8 cellular contexts compared by ENCODE assay signal in genomic region chr3:16177962-16178627, GRCh38. TPM values are rescaled to one million over a fixed set of nuclear protein-coding genes. Genes with fewer than 3 reads are reported as not detected.
DNase-seq lines count a peak whose midpoint lies in the region; ATAC-seq lines count a peak whose summit lies in the region.

No MANE protein-coding gene starts in this region.

- peaks cover 0 to 27% (median 9%) of the 10 kb centered on the region in 10 experiments; a peak in 11 of 20 replicates for H3K4me1 ChIP-seq in BLaER1 treated with 17β-estradiol and CSF1 and Interleukin-3, amounts not matched to agents 10 nM and 100 nM
- peaks cover 0 to 2% of the 10 kb centered on the region in 2 donors for H3K4me1 ChIP-seq in aorta (ENCODE audit: control insufficient read depth in 1 of 2, insufficient read depth in 2 of 2, low read length in 2 of 2)

- 0 out of 22 replicates have a peak, but pooled peaks cover 0 to 9% (median 0%) of the 10 kb centered on the region in 11 experiments for H4K20me1 ChIP-seq in BLaER1 treated with 17β-estradiol and CSF1 and Interleukin-3, amounts not matched to agents 10 nM and 100 nM

- H3K4me2 ChIP-seq in BLaER1 treated with 17β-estradiol and CSF1 and Interleukin-3, amounts not matched to agents 10 nM and 100 nM = peak overlapping the region in 6 of 11 experiments; percentile 10 to 74 (median 40); a peak in 10 of 22 replicates

- peak; percentile 56 for DNase-seq in NCI-H460 (ENCODE audit: extremely low read depth, low read depth)
- DNase-seq in activated effector memory CD4-positive, alpha-beta T cell treated with anti-CD3 and anti-CD28 coated beads, Interleukin-2, amount 50 U/mL, for 16 hours = peak; percentile 84
- peak; percentile 89 for DNase-seq in Right ventricle myocardium inferior (ENCODE audit: missing footprints)
- DNase-seq in putamen (ENCODE audit: low spot score) = peak; percentile 82
- peak; percentile 90 to 94 for DNase-seq in aorta
- DNase-seq in NCI-H446 treated with DMSO at 0.1 percent for 48 hours (lab: John Stamatoyannopoulos, UW) = no peak

- no peaks in the 10 kb centered on the region for H3K27me3 ChIP-seq in BLaER1 treated with 17β-estradiol and CSF1 and Interleukin-3, amounts not matched to agents 10 nM and 100 nM
- H3K27me3 ChIP-seq in aorta (ENCODE audit: control insufficient read depth in 1 of 2, insufficient read depth in 2 of 2, low read length in 1 of 2) = no peaks in the 10 kb centered on the region

- intact Hi-C loops in Right ventricle myocardium inferior (cut with DNase I) (loop anchor here (1.0 to 5.0 kb wide), 4 partner anchors 46 to 362 kb away; no protein-coding TSS in a partner anchor), aorta (cut with DNase I) (loop anchor here (1.0 to 10.0 kb wide), 6 partner anchors 69 to 543 kb away; no protein-coding TSS in a partner anchor)

- no peaks in the 10 kb centered on the region for H3K9me3 ChIP-seq in BLaER1 treated with 17β-estradiol and CSF1 and Interleukin-3, amounts not matched to agents 10 nM and 100 nM (replicated peaks in 1 of 11)
- no peaks in the 10 kb centered on the region for H3K9me3 ChIP-seq in aorta (ENCODE audit: control insufficient read depth, low read length)

- no peaks in the 10 kb centered on the region for H3K36me3 ChIP-seq in BLaER1 treated with 17β-estradiol and CSF1 and Interleukin-3, amounts not matched to agents 10 nM and 100 nM
- H3K36me3 ChIP-seq in aorta (ENCODE audit: control insufficient read depth in 1 of 2, insufficient read depth in 2 of 2, low read length in 1 of 2) = no peaks in the 10 kb centered on the region

- H3K9ac ChIP-seq in BLaER1 treated with 17β-estradiol and CSF1 and Interleukin-3, amounts not matched to agents 10 nM and 100 nM = no peak overlapping the region

- 18% methylated on average over 22 of the region's 22 CpGs for WGBS in aorta, 2 donors

- H3K27ac ChIP-seq in BLaER1 treated with 17β-estradiol and CSF1 and Interleukin-3, amounts not matched to agents 10 nM and 100 nM = no peak overlapping the region
- no peak overlapping the region for H3K27ac ChIP-seq in aorta (ENCODE audit: low read depth in 1 of 2, low read length in 2 of 2)

- no peak overlapping the region for H3K4me3 ChIP-seq in BLaER1 treated with 17β-estradiol and CSF1 and Interleukin-3, amounts not matched to agents 10 nM and 100 nM
- peak overlapping the region in 1 of 2 donors; percentile 20 for H3K4me3 ChIP-seq in aorta (ENCODE audit: low read length in 2 of 2)

- ATAC-seq in GM21529 (IDR thresholded peaks at IDR 0.05; ENCODE audit: unreplicated experiment) (peak; percentile 80), Right ventricle myocardium inferior (peak; percentile 72), aorta (ENCODE audit: low FRiP score) (peak; percentile 79)

RNA-seq across cellular contexts. Expression of gene GALNT15, which starts 3.6 kb away (rescaled TPM):
- total RNA-seq in NCI-H460 (2014; rRNA removed; shearing (Covaris generic)) = 0.07 and 0.09 TPM in 2 replicates
- 0.31 TPM in 1 of 2 replicates, not detected in the other for polyA plus RNA-seq in NCI-H460 (2014; cell fraction: nucleus; rRNA removed)
- 5.8 TPM for total RNA-seq in Right ventricle myocardium inferior
- 100 to 1,000 TPM in 1 of 2 donors, 10 to 100 TPM in 1; 44.7 to 113 TPM for total RNA-seq in aorta
- 10 to 100 TPM; 12.5 to 45.6 TPM for polyA plus RNA-seq in aorta
